Comparison of ENCODE assay signal across 22 cellular contexts in genomic region chr9:97487880-97488279, GRCh38. TPM values are rescaled to one million over a fixed set of nuclear protein-coding genes. Genes with fewer than 3 reads are reported as not detected.
"Had no signal": no experiment of that assay in that cellular context is flagged by ENCODE, and none has a peak within 500 bp of the region (broad histone marks: within the 10 kb centered on the region; RNA-seq: fewer than 3 reads in every experiment).

No MANE protein-coding gene starts in this region.

- ATAC-seq: activated CD4-positive, alpha-beta T cell treated with anti-CD3 and anti-CD28 coated beads for 36 hours; effector memory CD8-positive, alpha-beta T cell; esophagus mucosa; naive thymus-derived CD8-positive, alpha-beta T cell; stimulated activated naive B cell treated with anti-CD40 and anti-IgM and Interleukin-4, amounts not matched to agents 10 μg/mL and 1 μg/mL and 100 μg/mL, for 72 hours had no signal

- H3K27me3 Mint-ChIP-seq: activated B cell treated with CpG ODN at 0.5 μM for 24 hours; activated CD4-positive, alpha-beta memory T cell treated with anti-CD3 and anti-CD28 coated beads for 36 hours; activated CD4-positive, alpha-beta T cell treated with anti-CD3 and anti-CD28 coated beads for 36 hours; activated naive CD8-positive, alpha-beta T cell treated with anti-CD3 and anti-CD28 coated beads for 36 hours; effector memory CD8-positive, alpha-beta T cell; naive thymus-derived CD8-positive, alpha-beta T cell; progenitor cell of endocrine pancreas; stimulated activated naive B cell treated with anti-CD40 and anti-IgM and Interleukin-4, amounts not matched to agents 10 μg/mL and 1 μg/mL and 100 μg/mL, for 72 hours had no signal

- H3K4me1 Mint-ChIP-seq: activated B cell treated with CpG ODN at 0.5 μM for 24 hours; activated CD4-positive, alpha-beta T cell treated with anti-CD3 and anti-CD28 coated beads for 36 hours; naive thymus-derived CD8-positive, alpha-beta T cell; stimulated activated naive B cell treated with anti-CD40 and anti-IgM and Interleukin-4, amounts not matched to agents 10 μg/mL and 1 μg/mL and 100 μg/mL, for 72 hours had no signal

- H3K4me3 Mint-ChIP-seq: activated B cell treated with CpG ODN at 0.5 μM for 24 hours; activated CD4-positive, alpha-beta memory T cell treated with anti-CD3 and anti-CD28 coated beads for 36 hours; activated CD4-positive, alpha-beta T cell treated with anti-CD3 and anti-CD28 coated beads for 36 hours; activated naive CD8-positive, alpha-beta T cell treated with anti-CD3 and anti-CD28 coated beads for 36 hours; effector memory CD8-positive, alpha-beta T cell; naive thymus-derived CD8-positive, alpha-beta T cell; stimulated activated naive B cell treated with anti-CD40 and anti-IgM and Interleukin-4, amounts not matched to agents 10 μg/mL and 1 μg/mL and 100 μg/mL, for 72 hours had no signal

- H3K9me3 Mint-ChIP-seq: effector memory CD8-positive, alpha-beta T cell had no signal

- DNase-seq: activated B cell treated with CpG ODN at 0.5 μM for 24 hours; activated CD4-positive, alpha-beta memory T cell treated with anti-CD3 and anti-CD28 coated beads for 36 hours; activated CD4-positive, alpha-beta T cell treated with anti-CD3 and anti-CD28 coated beads for 36 hours; activated naive CD4-positive, alpha-beta T cell treated with Interleukin-2 at 50 U/mL for 16 hours; activated naive CD8-positive, alpha-beta T cell treated with anti-CD3 and anti-CD28 coated beads for 36 hours; activated T-cell treated with anti-CD3 and anti-CD28 coated beads, Interleukin-2, amount 50 U/mL, for 48 hours; central memory CD4-positive, alpha-beta T cell; effector memory CD8-positive, alpha-beta T cell; foreskin melanocyte; hippocampal formation; kidney glomerular epithelial cell; left lung; naive thymus-derived CD8-positive, alpha-beta T cell; retina; sigmoid colon; stimulated activated CD4-positive, alpha-beta T cell treated with anti-CD3 and anti-CD28 coated beads, Interleukin-15, amount 100 ng/mL, for 24 hours; stimulated activated CD8-positive, alpha-beta memory T cell treated with anti-CD3 and anti-CD28 coated beads, Interleukin-4, amount 100 ng/mL, for 48 hours; stimulated activated naive B cell treated with anti-CD40 and anti-IgM and Interleukin-4, amounts not matched to agents 10 μg/mL and 1 μg/mL and 100 μg/mL, for 72 hours; transverse colon had no signal

- H3K27ac Mint-ChIP-seq: activated B cell treated with CpG ODN at 0.5 μM for 24 hours; activated CD4-positive, alpha-beta memory T cell treated with anti-CD3 and anti-CD28 coated beads for 36 hours; activated CD4-positive, alpha-beta T cell treated with anti-CD3 and anti-CD28 coated beads for 36 hours; activated naive CD8-positive, alpha-beta T cell treated with anti-CD3 and anti-CD28 coated beads for 36 hours; effector memory CD8-positive, alpha-beta T cell; naive thymus-derived CD8-positive, alpha-beta T cell; progenitor cell of endocrine pancreas; stimulated activated naive B cell treated with anti-CD40 and anti-IgM and Interleukin-4, amounts not matched to agents 10 μg/mL and 1 μg/mL and 100 μg/mL, for 72 hours had no signal

RNA-seq across cellular contexts. Expression of gene TMOD1, which starts 13.6 kb away (rescaled TPM):
- total RNA-seq: osteoblast had no signal
